Comparison of ENCODE assay signal across 18 cellular contexts in genomic region chr12:627285-627684, GRCh38. TPM values are rescaled to one million over a fixed set of nuclear protein-coding genes. Genes with fewer than 3 reads are reported as not detected.
DNase-seq lines count a peak whose midpoint lies in the region; ATAC-seq and TF ChIP-seq lines count a peak whose summit lies in the region.
"Had no signal": no experiment of that assay in that cellular context is flagged by ENCODE, and none has a peak within 500 bp of the region (broad histone marks: within the 10 kb centered on the region; RNA-seq: fewer than 3 reads in every experiment).

No MANE protein-coding gene starts in this region.

- no peaks in the 10 kb centered on the region for H3K36me3 ChIP-seq in right atrium auricular region
- no peaks in the 10 kb centered on the region for H3K36me3 ChIP-seq in OCI-LY1 (ENCODE audit: insufficient read depth, low read length)
- H3K36me3 ChIP-seq in neuronal stem cell (replicated peaks in 1 of 2; ENCODE audit: control insufficient read depth in 2 of 2, insufficient read depth in 2 of 2, low read length in 2 of 2), result no peaks in the 10 kb centered on the region

- H3K79me1 ChIP-seq in neuronal stem cell (ENCODE audit: low read depth, low read length), result no peaks in the 10 kb centered on the region

- H2AFZ ChIP-seq in OCI-LY1 (ENCODE audit: low read length) (no peak overlapping the region), neuronal stem cell (ENCODE audit: low read length) (no peak overlapping the region)

- H4K91ac ChIP-seq in neuronal stem cell (ENCODE audit: low read depth, low read length, poor library complexity), result no peak overlapping the region

- no peak overlapping the region for H3K23ac ChIP-seq in neuronal stem cell (ENCODE audit: low read depth, low read length, poor library complexity)

- H4K8ac ChIP-seq in neuronal stem cell (ENCODE audit: low read depth, low read length), result no peak overlapping the region

- intact Hi-C loops in left ventricle myocardium superior (cut with micrococcal nuclease), result no loop called here

- TF ChIP-seq CTCF in right atrium auricular region (IDR thresholded peaks at IDR 0.05), result no peak
- TF ChIP-seq CTCF in OCI-LY1 (IDR thresholded peaks at IDR 0.05; ENCODE audit: low read length), result no peak

- H2BK15ac ChIP-seq in neuronal stem cell (ENCODE audit: low read length), result no peak overlapping the region

- H3K79me2 ChIP-seq in OCI-LY1 (ENCODE audit: insufficient read depth, low read length), result no peaks in the 10 kb centered on the region

- H4K20me1 ChIP-seq in OCI-LY1 (ENCODE audit: insufficient read depth, low read length), result no peaks in the 10 kb centered on the region

- H3F3A ChIP-seq in OCI-LY1 (ENCODE audit: insufficient read depth, low read length), result no peaks in the 10 kb centered on the region

- no CpG with 5 or more reads among the region's 4 CpGs for WGBS in neuronal stem cell (ENCODE audit: extremely low coverage in 2 of 2, insufficient read length in 2 of 2, insufficient replicate concordance in 1 of 2), 2 donors

- H3K9me3 ChIP-seq in right atrium auricular region (no peaks in the 10 kb centered on the region), OCI-LY1 (ENCODE audit: low read length) (no peaks in the 10 kb centered on the region), neuronal stem cell (replicated peaks in 1 of 2; ENCODE audit: control insufficient read depth in 2 of 2, insufficient read depth in 1 of 2, low read depth in 1 of 2, low read length in 2 of 2) (no peaks in the 10 kb centered on the region)

- H3K4me2 ChIP-seq in OCI-LY1 (ENCODE audit: low read length) (no peak overlapping the region), neuronal stem cell (ENCODE audit: insufficient read depth, low read length, poor library complexity, severe bottlenecking) (no peak overlapping the region)
- H3K4me2 ChIP-seq: KMS-11 had no signal

- peak overlapping the region; percentile 57 to 83 for H3K27ac ChIP-seq in right atrium auricular region
- H3K27ac ChIP-seq in OCI-LY1 (ENCODE audit: low read depth, low read length, poor library complexity, severe bottlenecking), result peak overlapping the region; percentile 2
- no peak overlapping the region for H3K27ac ChIP-seq in neuronal stem cell (replicated peaks; ENCODE audit: low read length)
- H3K27ac ChIP-seq: KMS-11 had no signal

- H2BK120ac ChIP-seq in neuronal stem cell (ENCODE audit: low read depth, low read length), result no peak overlapping the region

- H3K9me2 ChIP-seq in OCI-LY1 (ENCODE audit: low read depth, low read length), result no peaks in the 10 kb centered on the region

- no peak overlapping the region for H3K18ac ChIP-seq in neuronal stem cell (ENCODE audit: low read length)

- H3K9ac ChIP-seq in OCI-LY1 (ENCODE audit: low read length), result no peak overlapping the region
- no peak overlapping the region for H3K9ac ChIP-seq in neuronal stem cell (ENCODE audit: low read depth, low read length, poor library complexity)
- H3K9ac ChIP-seq: KMS-11 had no signal

- DNase-seq in right atrium auricular region (ENCODE audit: low spot score) (no peak), left ventricle myocardium superior (no peak), neuronal stem cell (ENCODE audit: low spot score) (no peak), NOMO-1 treated with dmso at 0.1 percent for 144 hours (lab: John Stamatoyannopoulos, UW; ENCODE audit: unreplicated experiment) (no peak), NK-92 (lab: John Stamatoyannopoulos, UW; ENCODE audit: unreplicated experiment) (no peak)
- DNase-seq: C1 segment of cervical spinal cord, DMS79 treated with DMSO at 0.1 percent for 48 hours, H9, MV-4-11, NCI-H1417, NCI-H187, NCI-H2107, NCI-H510A, NCI-H774 had no signal

- no peak overlapping the region for H2BK5ac ChIP-seq in neuronal stem cell (ENCODE audit: low read length)

- ATAC-seq in left ventricle myocardium superior, result no peak
- ATAC-seq in GM18873 (IDR thresholded peaks at IDR 0.05; ENCODE audit: low FRiP score, unreplicated experiment), result no peak

- H3K27me3 ChIP-seq in right atrium auricular region (no peaks in the 10 kb centered on the region), OCI-LY1 (ENCODE audit: insufficient read depth, low read length) (no peaks in the 10 kb centered on the region), neuronal stem cell (ENCODE audit: control insufficient read depth in 3 of 3, insufficient read depth in 3 of 3, low read depth in 1 of 3, low read length in 3 of 3) (no peaks in the 10 kb centered on the region)

- H3K4me1 ChIP-seq in right atrium auricular region, result peaks cover 0 to 58% of the 10 kb centered on the region in 2 donors
- peaks cover 59% of the 10 kb centered on the region for H3K4me1 ChIP-seq in OCI-LY1 (ENCODE audit: insufficient read depth, low read length, severe bottlenecking)
- H3K4me1 ChIP-seq in neuronal stem cell (ENCODE audit: control insufficient read depth in 2 of 2, insufficient read depth in 1 of 2, low read depth in 1 of 2, low read length in 2 of 2), result peaks cover 3 to 8% of the 10 kb centered on the region in 2 donors

- H3K4ac ChIP-seq in neuronal stem cell (ENCODE audit: low read length), result no peak overlapping the region

- no peak overlapping the region for H3K4me3 ChIP-seq in right atrium auricular region
- no peak overlapping the region for H3K4me3 ChIP-seq in OCI-LY1 (ENCODE audit: low read depth, low read length, poor library complexity, severe bottlenecking)
- H3K4me3 ChIP-seq in neuronal stem cell (ENCODE audit: low read length in 2 of 2), result no peak overlapping the region

- peak overlapping the region; percentile 17 for H2AK5ac ChIP-seq in neuronal stem cell (ENCODE audit: low read depth, low read length)

- H3K14ac ChIP-seq in neuronal stem cell (ENCODE audit: low read length), result no peak overlapping the region

- H2BK12ac ChIP-seq in neuronal stem cell (ENCODE audit: low read length), result no peak overlapping the region

RNA-seq across cellular contexts. Expression of gene NINJ2, which starts 36.0 kb away (rescaled TPM):
- total RNA-seq in right atrium auricular region (1 to 10 TPM; 5.4 to 8.8 TPM), left ventricle myocardium superior (5.3 TPM)
- polyA plus RNA-seq in neuronal stem cell (2013, experiment 1 of 2), result 0.52 TPM
- 0.42 TPM for polyA plus RNA-seq in neuronal stem cell (2013, experiment 2 of 2)
- total RNA-seq: A673 had no signal
